Comparison of ENCODE assay signal across 1 cellular context in genomic region chr16:19110537-19111391, GRCh38.
A peak's percentile ranks its signal among the peaks of the same experiment; 100 is the strongest.
TF ChIP-seq lines count a peak whose summit lies in the region.

No MANE protein-coding gene starts in this region.

TF ChIP-seq in HepG2, 621 proteins besides CTCF, POLR2A, EP300 and RAD21 (continued from another document and continues in another):
- TF ChIP-seq, protein P1, sequence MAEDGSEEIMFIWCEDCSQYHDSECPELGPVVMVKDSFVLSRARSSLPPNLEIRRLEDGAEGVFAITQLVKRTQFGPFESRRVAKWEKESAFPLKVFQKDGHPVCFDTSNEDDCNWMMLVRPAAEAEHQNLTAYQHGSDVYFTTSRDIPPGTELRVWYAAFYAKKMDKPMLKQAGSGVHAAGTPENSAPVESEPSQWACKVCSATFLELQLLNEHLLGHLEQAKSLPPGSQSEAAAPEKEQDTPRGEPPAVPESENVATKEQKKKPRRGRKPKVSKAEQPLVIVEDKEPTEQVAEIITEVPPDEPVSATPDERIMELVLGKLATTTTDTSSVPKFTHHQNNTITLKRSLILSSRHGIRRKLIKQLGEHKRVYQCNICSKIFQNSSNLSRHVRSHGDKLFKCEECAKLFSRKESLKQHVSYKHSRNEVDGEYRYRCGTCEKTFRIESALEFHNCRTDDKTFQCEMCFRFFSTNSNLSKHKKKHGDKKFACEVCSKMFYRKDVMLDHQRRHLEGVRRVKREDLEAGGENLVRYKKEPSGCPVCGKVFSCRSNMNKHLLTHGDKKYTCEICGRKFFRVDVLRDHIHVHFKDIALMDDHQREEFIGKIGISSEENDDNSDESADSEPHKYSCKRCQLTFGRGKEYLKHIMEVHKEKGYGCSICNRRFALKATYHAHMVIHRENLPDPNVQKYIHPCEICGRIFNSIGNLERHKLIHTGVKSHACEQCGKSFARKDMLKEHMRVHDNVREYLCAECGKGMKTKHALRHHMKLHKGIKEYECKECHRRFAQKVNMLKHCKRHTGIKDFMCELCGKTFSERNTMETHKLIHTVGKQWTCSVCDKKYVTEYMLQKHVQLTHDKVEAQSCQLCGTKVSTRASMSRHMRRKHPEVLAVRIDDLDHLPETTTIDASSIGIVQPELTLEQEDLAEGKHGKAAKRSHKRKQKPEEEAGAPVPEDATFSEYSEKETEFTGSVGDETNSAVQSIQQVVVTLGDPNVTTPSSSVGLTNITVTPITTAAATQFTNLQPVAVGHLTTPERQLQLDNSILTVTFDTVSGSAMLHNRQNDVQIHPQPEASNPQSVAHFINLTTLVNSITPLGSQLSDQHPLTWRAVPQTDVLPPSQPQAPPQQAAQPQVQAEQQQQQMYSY (CRISPR knock-in tag; IDR thresholded peaks at IDR 0.05), result peak; percentile 44; the same call in 1 of the 2 replicates
- no peak for TF ChIP-seq BCL6 (CRISPR knock-in tag; IDR thresholded peaks at IDR 0.05)
- TF ChIP-seq, protein P2, sequence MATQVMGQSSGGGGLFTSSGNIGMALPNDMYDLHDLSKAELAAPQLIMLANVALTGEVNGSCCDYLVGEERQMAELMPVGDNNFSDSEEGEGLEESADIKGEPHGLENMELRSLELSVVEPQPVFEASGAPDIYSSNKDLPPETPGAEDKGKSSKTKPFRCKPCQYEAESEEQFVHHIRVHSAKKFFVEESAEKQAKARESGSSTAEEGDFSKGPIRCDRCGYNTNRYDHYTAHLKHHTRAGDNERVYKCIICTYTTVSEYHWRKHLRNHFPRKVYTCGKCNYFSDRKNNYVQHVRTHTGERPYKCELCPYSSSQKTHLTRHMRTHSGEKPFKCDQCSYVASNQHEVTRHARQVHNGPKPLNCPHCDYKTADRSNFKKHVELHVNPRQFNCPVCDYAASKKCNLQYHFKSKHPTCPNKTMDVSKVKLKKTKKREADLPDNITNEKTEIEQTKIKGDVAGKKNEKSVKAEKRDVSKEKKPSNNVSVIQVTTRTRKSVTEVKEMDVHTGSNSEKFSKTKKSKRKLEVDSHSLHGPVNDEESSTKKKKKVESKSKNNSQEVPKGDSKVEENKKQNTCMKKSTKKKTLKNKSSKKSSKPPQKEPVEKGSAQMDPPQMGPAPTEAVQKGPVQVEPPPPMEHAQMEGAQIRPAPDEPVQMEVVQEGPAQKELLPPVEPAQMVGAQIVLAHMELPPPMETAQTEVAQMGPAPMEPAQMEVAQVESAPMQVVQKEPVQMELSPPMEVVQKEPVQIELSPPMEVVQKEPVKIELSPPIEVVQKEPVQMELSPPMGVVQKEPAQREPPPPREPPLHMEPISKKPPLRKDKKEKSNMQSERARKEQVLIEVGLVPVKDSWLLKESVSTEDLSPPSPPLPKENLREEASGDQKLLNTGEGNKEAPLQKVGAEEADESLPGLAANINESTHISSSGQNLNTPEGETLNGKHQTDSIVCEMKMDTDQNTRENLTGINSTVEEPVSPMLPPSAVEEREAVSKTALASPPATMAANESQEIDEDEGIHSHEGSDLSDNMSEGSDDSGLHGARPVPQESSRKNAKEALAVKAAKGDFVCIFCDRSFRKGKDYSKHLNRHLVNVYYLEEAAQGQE (IDR thresholded peaks at IDR 0.05; ENCODE audit: borderline replicate concordance in 1 of 2, low read depth in 1 of 2, low read length in 2 of 2), result no peak
- no peak for TF ChIP-seq AGO2 (optimal IDR thresholded peaks at IDR 0.05; ENCODE audit: low read depth, low read length)
- no peak for TF ChIP-seq ZNF331 (CRISPR knock-in tag; IDR thresholded peaks at IDR 0.05)
- no peak for TF ChIP-seq ZNF607 (CRISPR knock-in tag; IDR thresholded peaks at IDR 0.05; ENCODE audit: borderline replicate concordance)
- TF ChIP-seq GLI4 (CRISPR knock-in tag; IDR thresholded peaks at IDR 0.05; ENCODE audit: borderline replicate concordance), result no peak
- TF ChIP-seq, protein P3, sequence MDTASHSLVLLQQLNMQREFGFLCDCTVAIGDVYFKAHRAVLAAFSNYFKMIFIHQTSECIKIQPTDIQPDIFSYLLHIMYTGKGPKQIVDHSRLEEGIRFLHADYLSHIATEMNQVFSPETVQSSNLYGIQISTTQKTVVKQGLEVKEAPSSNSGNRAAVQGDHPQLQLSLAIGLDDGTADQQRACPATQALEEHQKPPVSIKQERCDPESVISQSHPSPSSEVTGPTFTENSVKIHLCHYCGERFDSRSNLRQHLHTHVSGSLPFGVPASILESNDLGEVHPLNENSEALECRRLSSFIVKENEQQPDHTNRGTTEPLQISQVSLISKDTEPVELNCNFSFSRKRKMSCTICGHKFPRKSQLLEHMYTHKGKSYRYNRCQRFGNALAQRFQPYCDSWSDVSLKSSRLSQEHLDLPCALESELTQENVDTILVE (CRISPR knock-in tag; IDR thresholded peaks at IDR 0.05), result 0 out of 2 replicates have a peak, but pooled peaks have one; percentile 32
- TF ChIP-seq, protein P4, sequence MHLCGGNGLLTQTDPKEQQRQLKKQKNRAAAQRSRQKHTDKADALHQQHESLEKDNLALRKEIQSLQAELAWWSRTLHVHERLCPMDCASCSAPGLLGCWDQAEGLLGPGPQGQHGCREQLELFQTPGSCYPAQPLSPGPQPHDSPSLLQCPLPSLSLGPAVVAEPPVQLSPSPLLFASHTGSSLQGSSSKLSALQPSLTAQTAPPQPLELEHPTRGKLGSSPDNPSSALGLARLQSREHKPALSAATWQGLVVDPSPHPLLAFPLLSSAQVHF (CRISPR knock-in tag; IDR thresholded peaks at IDR 0.05), result no peak
- TF ChIP-seq NFIC (IDR thresholded peaks at IDR 0.05; ENCODE audit: low read length), result no peak; the same call in 1 of the 2 replicates
- TF ChIP-seq MLXIP (CRISPR knock-in tag; IDR thresholded peaks at IDR 0.05; ENCODE audit: borderline replicate concordance), result 0 out of 2 replicates have a peak, but pooled peaks have one; percentile 29
- TF ChIP-seq MED8 (CRISPR knock-in tag; IDR thresholded peaks at IDR 0.05; ENCODE audit: insufficient replicate concordance), result no peak
- TF ChIP-seq CHD4 (IDR thresholded peaks at IDR 0.05; ENCODE audit: borderline replicate concordance, low read length), result peak; percentile 27; the same call in 1 of the 2 replicates
- TF ChIP-seq, protein P5, sequence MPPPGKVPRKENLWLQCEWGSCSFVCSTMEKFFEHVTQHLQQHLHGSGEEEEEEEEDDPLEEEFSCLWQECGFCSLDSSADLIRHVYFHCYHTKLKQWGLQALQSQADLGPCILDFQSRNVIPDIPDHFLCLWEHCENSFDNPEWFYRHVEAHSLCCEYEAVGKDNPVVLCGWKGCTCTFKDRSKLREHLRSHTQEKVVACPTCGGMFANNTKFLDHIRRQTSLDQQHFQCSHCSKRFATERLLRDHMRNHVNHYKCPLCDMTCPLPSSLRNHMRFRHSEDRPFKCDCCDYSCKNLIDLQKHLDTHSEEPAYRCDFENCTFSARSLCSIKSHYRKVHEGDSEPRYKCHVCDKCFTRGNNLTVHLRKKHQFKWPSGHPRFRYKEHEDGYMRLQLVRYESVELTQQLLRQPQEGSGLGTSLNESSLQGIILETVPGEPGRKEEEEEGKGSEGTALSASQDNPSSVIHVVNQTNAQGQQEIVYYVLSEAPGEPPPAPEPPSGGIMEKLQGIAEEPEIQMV (CRISPR knock-in tag; IDR thresholded peaks at IDR 0.05; ENCODE audit: low read depth), result no peak
- TF ChIP-seq TOE1 (CRISPR knock-in tag; IDR thresholded peaks at IDR 0.05), result no peak
- TF ChIP-seq KAT8 (CRISPR knock-in tag; IDR thresholded peaks at IDR 0.05), result peak; percentile 53
- TF ChIP-seq ZNF552 (CRISPR knock-in tag; IDR thresholded peaks at IDR 0.05; ENCODE audit: borderline replicate concordance), result no peak
- TF ChIP-seq ZFP36L2 (CRISPR knock-in tag; IDR thresholded peaks at IDR 0.05), result no peak
- TF ChIP-seq NONO (IDR thresholded peaks at IDR 0.05), result no peak
- TF ChIP-seq NONO (CRISPR knock-in tag; conservative IDR thresholded peaks at IDR 0.05), result no peak
- TF ChIP-seq DPF2 (CRISPR knock-in tag; IDR thresholded peaks at IDR 0.05; ENCODE audit: borderline replicate concordance, low read depth), result 0 out of 2 replicates have a peak, but pooled peaks have one; percentile 20
- TF ChIP-seq SCMH1 (CRISPR knock-in tag; IDR thresholded peaks at IDR 0.05; ENCODE audit: borderline replicate concordance), result no peak
- no peak for TF ChIP-seq HMGA1 (CRISPR knock-in tag; conservative IDR thresholded peaks at IDR 0.05)
- no peak for TF ChIP-seq KMT2B (CRISPR knock-in tag; IDR thresholded peaks at IDR 0.05)
- TF ChIP-seq ZBTB26 (CRISPR knock-in tag; IDR thresholded peaks at IDR 0.05; ENCODE audit: borderline replicate concordance), result no peak
- TF ChIP-seq ZSCAN25 (CRISPR knock-in tag; IDR thresholded peaks at IDR 0.05), result no peak
- no peak for TF ChIP-seq XBP1 (CRISPR knock-in tag; IDR thresholded peaks at IDR 0.05)
- TF ChIP-seq PRDM10 (CRISPR knock-in tag; IDR thresholded peaks at IDR 0.05; ENCODE audit: low read depth), result peak; percentile 97
- no peak for TF ChIP-seq CHCHD3 (CRISPR knock-in tag; IDR thresholded peaks at IDR 0.05)
- TF ChIP-seq MED13 (CRISPR knock-in tag; IDR thresholded peaks at IDR 0.05), result no peak
- TF ChIP-seq ZNF296 (CRISPR knock-in tag; conservative IDR thresholded peaks at IDR 0.05), result no peak
- TF ChIP-seq ZNF652 (CRISPR knock-in tag; IDR thresholded peaks at IDR 0.05; ENCODE audit: borderline replicate concordance, low read depth), result no peak
- TF ChIP-seq ARNT2 (CRISPR knock-in tag; IDR thresholded peaks at IDR 0.05; ENCODE audit: low read depth), result no peak
- peak; percentile 67; the same call in 1 of the 2 replicates for TF ChIP-seq ZBTB8A (CRISPR knock-in tag; IDR thresholded peaks at IDR 0.05; ENCODE audit: borderline replicate concordance, low read depth)
- 0 out of 2 replicates have a peak, but pooled peaks have one; percentile 40 for TF ChIP-seq HOXA5 (CRISPR knock-in tag; IDR thresholded peaks at IDR 0.05)
- TF ChIP-seq ZNF572 (CRISPR knock-in tag; IDR thresholded peaks at IDR 0.05), result no peak
- no peak for TF ChIP-seq CCAR2 (optimal IDR thresholded peaks at IDR 0.05; ENCODE audit: low read depth, low read length)
- peak; percentile 43; the same call in 1 of the 2 replicates for TF ChIP-seq ZBTB20 (CRISPR knock-in tag; IDR thresholded peaks at IDR 0.05; ENCODE audit: borderline replicate concordance, low read depth)
- TF ChIP-seq ZNF816 (CRISPR knock-in tag; IDR thresholded peaks at IDR 0.05; ENCODE audit: borderline replicate concordance), result no peak
- no peak for TF ChIP-seq ZKSCAN1 (IDR thresholded peaks at IDR 0.05; ENCODE audit: low read length)
- no peak for TF ChIP-seq ZBTB21 (CRISPR knock-in tag; IDR thresholded peaks at IDR 0.05)
- TF ChIP-seq JDP2 (CRISPR knock-in tag; IDR thresholded peaks at IDR 0.05; ENCODE audit: borderline replicate concordance), result no peak
- no peak for TF ChIP-seq ZSCAN9 (CRISPR knock-in tag; IDR thresholded peaks at IDR 0.05; ENCODE audit: borderline replicate concordance)
- no peak for TF ChIP-seq GATA4 (IDR thresholded peaks at IDR 0.05; ENCODE audit: borderline replicate concordance, low read depth)
